ENCODE assay signal across 8 cellular contexts in genomic region chr1:233790662-233791371, GRCh38.
DNase-seq lines count a peak whose midpoint lies in the region; ATAC-seq and TF ChIP-seq lines count a peak whose summit lies in the region.

No MANE protein-coding gene starts in this region.

- H3K4me3 ChIP-seq in thyroid gland (replicated peaks in 1 of 3) = no peak overlapping the region

- 40 to 41% methylated on average over 8 of the region's 8 CpGs for WGBS in thyroid gland, 2 donors

- H3K36me3 Mint-ChIP-seq in CD4-positive, alpha-beta T cell (ENCODE audit: low read depth) = no peaks in the 10 kb centered on the region

- peaks cover 3% of the 10 kb centered on the region for H3K9me3 ChIP-seq in CD4-positive, alpha-beta T cell (ENCODE audit: control insufficient read depth, low read length)
- no peaks in the 10 kb centered on the region for H3K9me3 ChIP-seq in thyroid gland

- peaks cover 37% of the 10 kb centered on the region for H3K27me3 Mint-ChIP-seq in CD4-positive, alpha-beta T cell

- no peak overlapping the region for H3K4me3 Mint-ChIP-seq in CD4-positive, alpha-beta T cell

- peak; percentile 58 for ATAC-seq in CD4-positive, alpha-beta T cell (ENCODE audit: poor library complexity)
- ATAC-seq in GM18909 (IDR thresholded peaks at IDR 0.05; ENCODE audit: poor library complexity, unreplicated experiment) (peak; percentile 93), HG03139 (IDR thresholded peaks at IDR 0.05; ENCODE audit: unreplicated experiment) (peak; percentile 89)
- ATAC-seq in activated CD4-positive, CD25-positive, alpha-beta regulatory T cell treated with anti-CD3 and anti-CD28 coated beads, Interleukin-2, amount 50 U/mL, for 24 hours = peak; percentile 53 to 62

- no peak overlapping the region for H3K27ac Mint-ChIP-seq in CD4-positive, alpha-beta T cell

- POLR2A ChIA-PET in CD4-positive, alpha-beta T cell (lab: Charles Lee) = no interaction called here

- no peak for TF ChIP-seq POLR2A in thyroid gland (IDR thresholded peaks at IDR 0.05)

- peak; percentile 79 for TF ChIP-seq CTCF in CD4-positive, alpha-beta T cell (IDR thresholded peaks at IDR 0.05)
- peak; percentile 55 to 93 (median 82) for TF ChIP-seq CTCF in thyroid gland (IDR thresholded peaks at IDR 0.05)

- CTCF ChIA-PET in CD4-positive, alpha-beta T cell (lab: Charles Lee) = interaction anchor here (0.6 to 1.3 kb wide), 4 partner anchors 9 to 487 kb away, joined by 3 to 9 read pairs (median 4); no protein-coding TSS in a partner anchor

- no peaks in the 10 kb centered on the region for H3K4me1 Mint-ChIP-seq in CD4-positive, alpha-beta T cell (ENCODE audit: low read depth)

- H3K9me3 Mint-ChIP-seq in CD4-positive, alpha-beta T cell = peaks cover 3% of the 10 kb centered on the region

- H3K36me3 ChIP-seq in thyroid gland = no peaks in the 10 kb centered on the region

- H3K27ac ChIP-seq in CD4-positive, alpha-beta T cell (ENCODE audit: low read depth, low read length) = no peak overlapping the region
- H3K27ac ChIP-seq in thyroid gland = no peak overlapping the region

- peak in 3 of 10 experiments; percentile 2 to 13 (median 5) for DNase-seq in CD4-positive, alpha-beta T cell
- peak; percentile 37 for DNase-seq in NCI-H2196 (lab: John Stamatoyannopoulos, UW; ENCODE audit: unreplicated experiment)
- peak; percentile 65 for DNase-seq in epidermal melanocyte (ENCODE audit: insufficient read length, low spot score)
- peak; percentile 82 for DNase-seq in midbrain (lab: John Stamatoyannopoulos, UW)
- peak; percentile 14 to 37 for DNase-seq in thyroid gland

- peaks cover 7% of the 10 kb centered on the region for H3K27me3 ChIP-seq in CD4-positive, alpha-beta T cell (ENCODE audit: control insufficient read depth, insufficient read depth, low read length)
- H3K27me3 ChIP-seq in thyroid gland = no peaks in the 10 kb centered on the region

- intact Hi-C loops in CD4-positive, alpha-beta T cell (cut with DNase I, micrococcal nuclease) = loop anchor here in 1 of 2 experiments (1.0 kb wide), 1 partner anchor 487 kb away; no protein-coding TSS in a partner anchor
- intact Hi-C loops in thyroid gland (cut with DNase I) = loop anchor here (5.0 kb wide), 2 partner anchors 274 to 349 kb away; no protein-coding TSS in a partner anchor

- H3K4me1 ChIP-seq in thyroid gland = no peaks in the 10 kb centered on the region
